18 cellular contexts compared by ENCODE assay signal in genomic region chr13:76210262-76210661, GRCh38.
DNase-seq lines count a peak whose midpoint lies in the region; ATAC-seq, FAIRE-seq and TF ChIP-seq lines count a peak whose summit lies in the region.
"Had no signal": no experiment of that assay in that cellular context is flagged by ENCODE, and none has a peak within 500 bp of the region (broad histone marks: within the 10 kb centered on the region; RNA-seq: fewer than 3 reads in every experiment).

No MANE protein-coding gene starts in this region.

- no peak overlapping the region for H2AFZ ChIP-seq in astrocyte (ENCODE audit: low read depth, low read length)
- no peak overlapping the region for H2AFZ ChIP-seq in neuronal stem cell (ENCODE audit: low read length)

- no peaks in the 10 kb centered on the region for H3K79me1 ChIP-seq in neuronal stem cell (ENCODE audit: low read depth, low read length)

- POLR2A ChIA-PET in CD4-positive, alpha-beta T cell (lab: Charles Lee): no interaction called here

- CTCF ChIA-PET in CD4-positive, alpha-beta T cell (lab: Charles Lee): no interaction called here

- H3K27ac ChIP-seq in astrocyte (ENCODE audit: low read depth, low read length): no peak overlapping the region
- no peak overlapping the region for H3K27ac ChIP-seq in left ventricle myocardium inferior (replicated peaks)
- no peak overlapping the region for H3K27ac ChIP-seq in CD4-positive, alpha-beta T cell (ENCODE audit: low read depth, low read length)
- no peak overlapping the region for H3K27ac ChIP-seq in neuronal stem cell (replicated peaks; ENCODE audit: low read length)
- H3K27ac ChIP-seq in transverse colon: no peak overlapping the region
- H3K27ac ChIP-seq: SJSA1 had no signal

- H3K23ac ChIP-seq in neuronal stem cell (ENCODE audit: low read depth, low read length, poor library complexity): no peak overlapping the region

- no peak overlapping the region for H3K4ac ChIP-seq in neuronal stem cell (ENCODE audit: low read length)

- DNase-seq in DMS153 treated with DMSO at 0.1 percent for 48 hours (lab: John Stamatoyannopoulos, UW; ENCODE audit: unreplicated experiment) (peak; percentile 34), NCI-H1105 treated with DMSO at 0.1 percent for 48 hours (lab: John Stamatoyannopoulos, UW) (peak; percentile 40), astrocyte (ENCODE audit: low read depth) (peak; percentile 33), left ventricle myocardium inferior (peak; percentile 47), neuronal stem cell (ENCODE audit: low spot score) (no peak), transverse colon (no peak), COLO829 (ENCODE audit: low spot score) (no peak)
- DNase-seq in CD4-positive, alpha-beta T cell: no peak
- DNase-seq: activated CD4-positive, alpha-beta memory T cell treated with anti-CD3 and anti-CD28 coated beads for 36 hours; DND-41; KBM-7; NCI-H1694; occipital lobe; small intestine; stimulated activated naive CD8-positive, alpha-beta T cell treated with anti-CD3 and anti-CD28 coated beads, Interleukin-15, amount 100 ng/mL, for 72 hours had no signal

- TF ChIP-seq POLR2A in transverse colon (IDR thresholded peaks at IDR 0.05): no peak

- no peaks in the 10 kb centered on the region for H3K36me3 ChIP-seq in astrocyte (ENCODE audit: insufficient read depth, low read length)
- no peaks in the 10 kb centered on the region for H3K36me3 ChIP-seq in left ventricle myocardium inferior
- H3K36me3 ChIP-seq in neuronal stem cell (replicated peaks in 1 of 2; ENCODE audit: control insufficient read depth in 2 of 2, insufficient read depth in 2 of 2, low read length in 2 of 2): no peaks in the 10 kb centered on the region
- H3K36me3 ChIP-seq in transverse colon: no peaks in the 10 kb centered on the region
- H3K36me3 ChIP-seq: HAP-1, SJSA1 had no signal

- no peaks in the 10 kb centered on the region for H3K9me3 Mint-ChIP-seq in astrocyte (ENCODE audit: unreplicated experiment)
- no peaks in the 10 kb centered on the region for H3K9me3 Mint-ChIP-seq in CD4-positive, alpha-beta T cell
- H3K9me3 Mint-ChIP-seq: activated CD4-positive, alpha-beta memory T cell treated with anti-CD3 and anti-CD28 coated beads for 36 hours; activated T-helper 2 cell treated with anti-CD3 and anti-CD28 coated beads, Interferon-gamma antibody, Interleukin-2, Interleukin-4, amounts not matched to agents 10 μg/mL and 5 μg/mL and 100 μg/mL, durations not matched to agents 14 hours and 24 hours and 36 hours; stimulated activated naive CD8-positive, alpha-beta T cell treated with anti-CD3 and anti-CD28 coated beads, Interleukin-15, amount 100 ng/mL, for 72 hours had no signal

- H3K36me3 Mint-ChIP-seq in astrocyte (ENCODE audit: low read depth, unreplicated experiment): no peaks in the 10 kb centered on the region
- no peaks in the 10 kb centered on the region for H3K36me3 Mint-ChIP-seq in CD4-positive, alpha-beta T cell (ENCODE audit: low read depth)
- H3K36me3 Mint-ChIP-seq: activated CD4-positive, alpha-beta memory T cell treated with anti-CD3 and anti-CD28 coated beads for 36 hours had no signal

- in situ Hi-C loops in transverse colon (cut with MboI; ENCODE audit: low pct_ligation_motif_present in 1 of 4, low pct_unique_long_range_greater_than_20kb in 1 of 4, low sequenced_read_pairs in 3 of 4): no loop called here

- TF ChIP-seq CTCF in astrocyte (IDR thresholded peaks at IDR 0.05; ENCODE audit: insufficient read depth, low read depth, low read length): no peak
- TF ChIP-seq CTCF in left ventricle myocardium inferior (IDR thresholded peaks at IDR 0.05; ENCODE audit: borderline replicate concordance): no peak
- no peak for TF ChIP-seq CTCF in CD4-positive, alpha-beta T cell (IDR thresholded peaks at IDR 0.05)
- TF ChIP-seq CTCF in transverse colon (IDR thresholded peaks at IDR 0.05): no peak

- no peak overlapping the region for H4K8ac ChIP-seq in neuronal stem cell (ENCODE audit: low read depth, low read length)

- no peak overlapping the region for H3K4me2 ChIP-seq in astrocyte (ENCODE audit: low read length)
- H3K4me2 ChIP-seq in neuronal stem cell (ENCODE audit: insufficient read depth, low read length, poor library complexity, severe bottlenecking): no peak overlapping the region

- no peaks in the 10 kb centered on the region for H4K20me1 ChIP-seq in astrocyte (ENCODE audit: insufficient read depth, low read length)

- H4K91ac ChIP-seq in neuronal stem cell (ENCODE audit: low read depth, low read length, poor library complexity): no peak overlapping the region

- no peak for TF ChIP-seq EP300 in transverse colon (IDR thresholded peaks at IDR 0.05; ENCODE audit: low read depth)

- H3K79me2 ChIP-seq in astrocyte (ENCODE audit: insufficient read depth, low read length): no peaks in the 10 kb centered on the region

- no peak overlapping the region for H2BK12ac ChIP-seq in neuronal stem cell (ENCODE audit: low read length)

- no peak overlapping the region for H3K14ac ChIP-seq in neuronal stem cell (ENCODE audit: low read length)

- H2BK15ac ChIP-seq in neuronal stem cell (ENCODE audit: low read length): no peak overlapping the region

- H3K4me1 ChIP-seq in astrocyte (ENCODE audit: insufficient read depth, low read length) (no peaks in the 10 kb centered on the region), left ventricle myocardium inferior (peaks cover 3% of the 10 kb centered on the region), neuronal stem cell (ENCODE audit: control insufficient read depth in 2 of 2, insufficient read depth in 1 of 2, low read depth in 1 of 2, low read length in 2 of 2) (peaks cover 0 to 2% of the 10 kb centered on the region in 2 donors), transverse colon (no peaks in the 10 kb centered on the region)
- H3K4me1 ChIP-seq: HAP-1, SJSA1 had no signal

- H3K9ac ChIP-seq in astrocyte (ENCODE audit: low read length): no peak overlapping the region
- no peak overlapping the region for H3K9ac ChIP-seq in neuronal stem cell (ENCODE audit: low read depth, low read length, poor library complexity)

- no peaks in the 10 kb centered on the region for H3K27me3 ChIP-seq in astrocyte (ENCODE audit: insufficient read depth, low read length)
- H3K27me3 ChIP-seq in left ventricle myocardium inferior (ENCODE audit: low read depth): no peaks in the 10 kb centered on the region
- no peaks in the 10 kb centered on the region for H3K27me3 ChIP-seq in CD4-positive, alpha-beta T cell (ENCODE audit: control insufficient read depth, insufficient read depth, low read length)
- H3K27me3 ChIP-seq in neuronal stem cell (ENCODE audit: control insufficient read depth in 3 of 3, insufficient read depth in 3 of 3, low read depth in 1 of 3, low read length in 3 of 3): no peaks in the 10 kb centered on the region
- H3K27me3 ChIP-seq in transverse colon: no peaks in the 10 kb centered on the region
- H3K27me3 ChIP-seq: SJSA1 had no signal

- H3K27me3 Mint-ChIP-seq in astrocyte (ENCODE audit: low read depth, unreplicated experiment): no peaks in the 10 kb centered on the region
- H3K27me3 Mint-ChIP-seq in CD4-positive, alpha-beta T cell: no peaks in the 10 kb centered on the region
- H3K27me3 Mint-ChIP-seq: activated CD4-positive, alpha-beta memory T cell treated with anti-CD3 and anti-CD28 coated beads for 36 hours; stimulated activated naive CD8-positive, alpha-beta T cell treated with anti-CD3 and anti-CD28 coated beads, Interleukin-15, amount 100 ng/mL, for 72 hours had no signal

- H2BK120ac ChIP-seq in neuronal stem cell (ENCODE audit: low read depth, low read length): no peak overlapping the region

- H3K9me3 ChIP-seq in astrocyte (ENCODE audit: insufficient read depth, low read depth, low read length) (no peaks in the 10 kb centered on the region), left ventricle myocardium inferior (replicated peaks) (no peaks in the 10 kb centered on the region), neuronal stem cell (replicated peaks in 1 of 2; ENCODE audit: control insufficient read depth in 2 of 2, insufficient read depth in 1 of 2, low read depth in 1 of 2, low read length in 2 of 2) (no peaks in the 10 kb centered on the region), transverse colon (no peaks in the 10 kb centered on the region)
- H3K9me3 ChIP-seq in CD4-positive, alpha-beta T cell (ENCODE audit: control insufficient read depth, low read length): no peaks in the 10 kb centered on the region
- H3K9me3 ChIP-seq: HAP-1, SJSA1 had no signal

- H3K4me1 Mint-ChIP-seq in astrocyte (ENCODE audit: low read depth, unreplicated experiment): no peaks in the 10 kb centered on the region
- H3K4me1 Mint-ChIP-seq in CD4-positive, alpha-beta T cell (ENCODE audit: low read depth): no peaks in the 10 kb centered on the region
- H3K4me1 Mint-ChIP-seq: stimulated activated naive CD8-positive, alpha-beta T cell treated with anti-CD3 and anti-CD28 coated beads, Interleukin-15, amount 100 ng/mL, for 72 hours had no signal

- no peak for ATAC-seq in CD4-positive, alpha-beta T cell (ENCODE audit: poor library complexity)
- ATAC-seq: stimulated activated naive CD8-positive, alpha-beta T cell treated with anti-CD3 and anti-CD28 coated beads, Interleukin-15, amount 100 ng/mL, for 72 hours had no signal

- intact Hi-C loops in left ventricle myocardium inferior (cut with micrococcal nuclease) (no loop called here), transverse colon (cut with DNase I; ENCODE audit: low total_unique reads) (no loop called here)
- intact Hi-C loops in CD4-positive, alpha-beta T cell (cut with DNase I, micrococcal nuclease): no loop called here

- no peak overlapping the region for H3K4me3 Mint-ChIP-seq in astrocyte (ENCODE audit: unreplicated experiment)
- no peak overlapping the region for H3K4me3 Mint-ChIP-seq in CD4-positive, alpha-beta T cell
- H3K4me3 Mint-ChIP-seq: activated CD4-positive, alpha-beta memory T cell treated with anti-CD3 and anti-CD28 coated beads for 36 hours; stimulated activated naive CD8-positive, alpha-beta T cell treated with anti-CD3 and anti-CD28 coated beads, Interleukin-15, amount 100 ng/mL, for 72 hours had no signal

- no peak overlapping the region for H3K18ac ChIP-seq in neuronal stem cell (ENCODE audit: low read length)

- H3K4me3 ChIP-seq in astrocyte (ENCODE audit: insufficient read depth, low read depth, low read length) (no peak overlapping the region), left ventricle myocardium inferior (no peak overlapping the region), neuronal stem cell (ENCODE audit: low read length in 2 of 2) (no peak overlapping the region), transverse colon (no peak overlapping the region)
- H3K4me3 ChIP-seq: HAP-1, SJSA1 had no signal

- no peak overlapping the region for H2BK5ac ChIP-seq in neuronal stem cell (ENCODE audit: low read length)

- H2AK5ac ChIP-seq in neuronal stem cell (ENCODE audit: low read depth, low read length): no peak overlapping the region

- WGBS in neuronal stem cell (ENCODE audit: extremely low coverage in 2 of 2, insufficient read length in 2 of 2, insufficient replicate concordance in 1 of 2), 2 donors: no CpG with 5 or more reads among the region's 1 CpG
- 75 to 96% methylated on average over 1 of the region's 1 CpG for WGBS in transverse colon (ENCODE audit: low coverage in 1 of 2), 2 donors

- H3K27ac Mint-ChIP-seq in astrocyte (ENCODE audit: unreplicated experiment): no peak overlapping the region
- no peak overlapping the region for H3K27ac Mint-ChIP-seq in CD4-positive, alpha-beta T cell
- H3K27ac Mint-ChIP-seq: activated CD4-positive, alpha-beta memory T cell treated with anti-CD3 and anti-CD28 coated beads for 36 hours; activated T-helper 2 cell treated with anti-CD3 and anti-CD28 coated beads, Interferon-gamma antibody, Interleukin-2, Interleukin-4, amounts not matched to agents 10 μg/mL and 5 μg/mL and 100 μg/mL, durations not matched to agents 14 hours and 24 hours and 36 hours; stimulated activated naive CD8-positive, alpha-beta T cell treated with anti-CD3 and anti-CD28 coated beads, Interleukin-15, amount 100 ng/mL, for 72 hours had no signal

- no peak for FAIRE-seq in astrocyte (lab: Jason Lieb, UNC)
- FAIRE-seq: small intestine had no signal

Comparison
In these comparisons a context has a peak if more than half of its experiments do, and no peak if none do; other contexts are left out.
1. DNase-seq: peak in DMS153 treated with DMSO at 0.1 percent for 48 hours (single experiment), NCI-H1105 treated with DMSO at 0.1 percent for 48 hours (single experiment), astrocyte (single experiment) and left ventricle myocardium inferior (single experiment); none in CD4-positive, alpha-beta T cell (0 of 10), neuronal stem cell (single experiment), transverse colon (single experiment) and COLO829 (single experiment).